In genomic region chr3:25033407-25034029, GRCh38 we compare ENCODE assay signal across 8 cellular contexts.
DNase-seq lines count a peak whose midpoint lies in the region; ATAC-seq and TF ChIP-seq lines count a peak whose summit lies in the region.

No MANE protein-coding gene starts in this region.

- peak; percentile 50 for TF ChIP-seq RAD21 in SK-N-SH (IDR thresholded peaks at IDR 0.05; ENCODE audit: low read length)

- H3K9ac ChIP-seq in SK-N-SH = no peak overlapping the region
- no peak overlapping the region for H3K9ac ChIP-seq in parathyroid adenoma

- H3K27me3 ChIP-seq in SK-N-SH (ENCODE audit: insufficient read depth) (no peaks in the 10 kb centered on the region), parathyroid adenoma (ENCODE audit: control insufficient read depth, insufficient read depth, low read length) (no peaks in the 10 kb centered on the region)

- DNase-seq in activated CD4-positive, alpha-beta T cell treated with anti-CD3 and anti-CD28 coated beads for 36 hours = peak; percentile 39
- DNase-seq in activated CD4-positive, alpha-beta T cell treated with anti-CD3 and anti-CD28 coated beads for 4 hours = no peak
- DNase-seq in HUDEP-2 (lab: John Stamatoyannopoulos, UW; ENCODE audit: unreplicated experiment in 76 of 76) (peak in 51 of 76 experiments; percentile 1 to 72 (median 19)), SK-N-SH (peak; percentile 29), fibroblast of villous mesenchyme (ENCODE audit: low read depth) (no peak)

- no peaks in the 10 kb centered on the region for H3K9me2 ChIP-seq in SK-N-SH

- H2AFZ ChIP-seq in SK-N-SH (ENCODE audit: low read depth) (no peak overlapping the region), parathyroid adenoma (no peak overlapping the region)

- H3K27ac ChIP-seq in SK-N-SH (ENCODE audit: low read depth in 2 of 2, low read length in 1 of 2) (no peak overlapping the region), parathyroid adenoma (no peak overlapping the region)

- no peaks in the 10 kb centered on the region for H3K9me3 ChIP-seq in SK-N-SH
- no peaks in the 10 kb centered on the region for H3K9me3 ChIP-seq in parathyroid adenoma (ENCODE audit: control insufficient read depth, low read length)

- intact Hi-C loops in activated CD4-positive, alpha-beta T cell treated with anti-CD3 and anti-CD28 coated beads for 36 hours (cut with DNase I, micrococcal nuclease) = loop anchor here (1.0 to 10.0 kb wide), 3 partner anchors 259 to 1039 kb away; no protein-coding TSS in a partner anchor

- H4K20me1 ChIP-seq in SK-N-SH (ENCODE audit: insufficient read depth) = no peaks in the 10 kb centered on the region

- no peak overlapping the region; a peak in 1 of 4 replicates for H3K4me3 ChIP-seq in SK-N-SH (ENCODE audit: low read depth in 2 of 2, low read length in 1 of 2)
- H3K4me3 ChIP-seq in fibroblast of villous mesenchyme (ENCODE audit: low read depth, low read length) = no peak overlapping the region
- H3K4me3 ChIP-seq in parathyroid adenoma (ENCODE audit: low read depth, low read length) = no peak overlapping the region

- no peaks in the 10 kb centered on the region for H3F3A ChIP-seq in SK-N-SH (replicated peaks; ENCODE audit: insufficient read depth)

- CTCF ChIA-PET in activated CD4-positive, alpha-beta T cell treated with anti-CD3 and anti-CD28 coated beads for 36 hours (lab: Charles Lee) = interaction anchor here (0.6 to 2.4 kb wide), 6 partner anchors 9 to 844 kb away, joined by 3 to 10 read pairs (median 3); no protein-coding TSS in a partner anchor
- CTCF ChIA-PET in SK-N-SH (lab: Yijun Ruan, JAX) = interaction anchor here (0.6 to 2.9 kb wide), 25 partner anchors 9 to 560 kb away, joined by 3 to 18 read pairs (median 4); no protein-coding TSS in a partner anchor

- peaks cover 2% of the 10 kb centered on the region for H3K9me3 Mint-ChIP-seq in activated CD4-positive, alpha-beta T cell treated with anti-CD3 and anti-CD28 coated beads for 36 hours (ENCODE audit: low read depth)

- H3K36me3 ChIP-seq in SK-N-SH (replicated peaks in 1 of 2; ENCODE audit: control insufficient read depth in 1 of 2, insufficient read depth in 2 of 2, low read length in 1 of 2) (no peaks in the 10 kb centered on the region), parathyroid adenoma (ENCODE audit: control insufficient read depth, insufficient read depth, low read length) (no peaks in the 10 kb centered on the region)

- no peak overlapping the region for H3K27ac Mint-ChIP-seq in activated CD4-positive, alpha-beta T cell treated with anti-CD3 and anti-CD28 coated beads for 36 hours

- WGBS in SK-N-SH (ENCODE audit: low lambda C conversion rate) = 75% methylated on average over 6 of the region's 6 CpGs

- H3K27me3 Mint-ChIP-seq in activated CD4-positive, alpha-beta T cell treated with anti-CD3 and anti-CD28 coated beads for 36 hours = no peaks in the 10 kb centered on the region

- no peak for TF ChIP-seq POLR2A in GM18505 (IDR thresholded peaks at IDR 0.05; ENCODE audit: borderline replicate concordance, extremely low read depth, insufficient read depth, insufficient read length)

- no peak overlapping the region for H3K4me2 ChIP-seq in SK-N-SH
- H3K4me2 ChIP-seq in parathyroid adenoma (ENCODE audit: low read length) = no peak overlapping the region

- H3K36me3 Mint-ChIP-seq in activated CD4-positive, alpha-beta T cell treated with anti-CD3 and anti-CD28 coated beads for 36 hours (ENCODE audit: low read depth) = no peaks in the 10 kb centered on the region

- POLR2A ChIA-PET in activated CD4-positive, alpha-beta T cell treated with anti-CD3 and anti-CD28 coated beads for 36 hours (lab: Charles Lee) = no interaction called here
- POLR2A ChIA-PET in SK-N-SH (lab: Yijun Ruan, JAX) = no interaction called here

- H3K79me2 ChIP-seq in SK-N-SH (ENCODE audit: insufficient read depth) (no peaks in the 10 kb centered on the region), parathyroid adenoma (no peaks in the 10 kb centered on the region)

- no peak for TF ChIP-seq EP300 in SK-N-SH (IDR thresholded peaks at IDR 0.05; ENCODE audit: borderline replicate concordance in 1 of 2, low read depth in 1 of 2, low read length in 1 of 2)

- H3K4me1 Mint-ChIP-seq in activated CD4-positive, alpha-beta T cell treated with anti-CD3 and anti-CD28 coated beads for 36 hours = no peaks in the 10 kb centered on the region

- ATAC-seq in activated CD4-positive, alpha-beta T cell treated with anti-CD3 and anti-CD28 coated beads for 36 hours = peak; percentile 39
- peak; percentile 81 for ATAC-seq in GM21576 (IDR thresholded peaks at IDR 0.05; ENCODE audit: unreplicated experiment)
- ATAC-seq in GM18505 (IDR thresholded peaks at IDR 0.05; ENCODE audit: unreplicated experiment) = no peak

- no peak overlapping the region for H3K4me3 Mint-ChIP-seq in activated CD4-positive, alpha-beta T cell treated with anti-CD3 and anti-CD28 coated beads for 36 hours

- peaks cover 0 to 4% of the 10 kb centered on the region in 2 experiments; a peak in 2 of 4 replicates for H3K4me1 ChIP-seq in SK-N-SH (ENCODE audit: control insufficient read depth in 1 of 2, insufficient read depth in 2 of 2, low read depth in 1 of 2, low read length in 1 of 2)
- H3K4me1 ChIP-seq in parathyroid adenoma = no peaks in the 10 kb centered on the region

- TF ChIP-seq CTCF in SK-N-SH (IDR thresholded peaks at IDR 0.05) = peak; percentile 62
- peak; percentile 56 for TF ChIP-seq CTCF in fibroblast of villous mesenchyme (IDR thresholded peaks at IDR 0.05; ENCODE audit: insufficient read depth, low read depth, low read length)
- TF ChIP-seq CTCF in parathyroid adenoma (IDR thresholded peaks at IDR 0.05) = peak; percentile 45

TF ChIP-seq in SK-N-SH, 30 proteins besides CTCF, POLR2A, EP300 and RAD21:
- TF ChIP-seq POLR2AphosphoS5 (IDR thresholded peaks at IDR 0.05; ENCODE audit: low read depth, low read length) (no peak), USF1 (IDR thresholded peaks at IDR 0.05; ENCODE audit: borderline replicate concordance, low read depth) (no peak), TCF12 (IDR thresholded peaks at IDR 0.05) (no peak), ELF1 (IDR thresholded peaks at IDR 0.05) (no peak), FOSL2 (IDR thresholded peaks at IDR 0.05; ENCODE audit: borderline replicate concordance, low read depth) (no peak), FOXJ3 (CRISPR knock-in tag; IDR thresholded peaks at IDR 0.05) (no peak), MXI1 (IDR thresholded peaks at IDR 0.05; ENCODE audit: low read depth, low read length) (no peak), IRF3 (IDR thresholded peaks at IDR 0.05; ENCODE audit: low read depth, low read length) (no peak), SIN3A (IDR thresholded peaks at IDR 0.05; ENCODE audit: borderline replicate concordance, low read depth, low read length) (no peak), GABPA (IDR thresholded peaks at IDR 0.05; ENCODE audit: low read depth) (no peak), RXRA (IDR thresholded peaks at IDR 0.05; ENCODE audit: borderline replicate concordance, low read depth) (no peak), YY1 (IDR thresholded peaks at IDR 0.05; ENCODE audit: low read depth) (no peak), REST (IDR thresholded peaks at IDR 0.05; ENCODE audit: low read depth, low read length) (no peak), NFIC (IDR thresholded peaks at IDR 0.05; ENCODE audit: borderline replicate concordance) (no peak), EZH2phosphoT487 (IDR thresholded peaks at IDR 0.05; ENCODE audit: borderline replicate concordance, low read depth) (no peak), FOXM1 (IDR thresholded peaks at IDR 0.05; ENCODE audit: low read depth) (no peak), RCOR1 (IDR thresholded peaks at IDR 0.05; ENCODE audit: low read length) (no peak), NRF1 (IDR thresholded peaks at IDR 0.05; ENCODE audit: low read depth, low read length) (no peak)

Comparison
In these comparisons a context has a peak if more than half of its experiments do, and no peak if none do; other contexts are left out.
1. DNase-seq: peak in activated CD4-positive, alpha-beta T cell treated with anti-CD3 and anti-CD28 coated beads for 36 hours (single experiment), HUDEP-2 (51 of 76) and SK-N-SH (single experiment); none in activated CD4-positive, alpha-beta T cell treated with anti-CD3 and anti-CD28 coated beads for 4 hours (0 of 2) and fibroblast of villous mesenchyme (single experiment).
2. Peak in every context shown above with its lines, with median percentiles within 50 percentile points of each other: CTCF ChIP-seq.